Comparison of ENCODE assay signal across 10 cellular contexts in the genomic region with DNA sequence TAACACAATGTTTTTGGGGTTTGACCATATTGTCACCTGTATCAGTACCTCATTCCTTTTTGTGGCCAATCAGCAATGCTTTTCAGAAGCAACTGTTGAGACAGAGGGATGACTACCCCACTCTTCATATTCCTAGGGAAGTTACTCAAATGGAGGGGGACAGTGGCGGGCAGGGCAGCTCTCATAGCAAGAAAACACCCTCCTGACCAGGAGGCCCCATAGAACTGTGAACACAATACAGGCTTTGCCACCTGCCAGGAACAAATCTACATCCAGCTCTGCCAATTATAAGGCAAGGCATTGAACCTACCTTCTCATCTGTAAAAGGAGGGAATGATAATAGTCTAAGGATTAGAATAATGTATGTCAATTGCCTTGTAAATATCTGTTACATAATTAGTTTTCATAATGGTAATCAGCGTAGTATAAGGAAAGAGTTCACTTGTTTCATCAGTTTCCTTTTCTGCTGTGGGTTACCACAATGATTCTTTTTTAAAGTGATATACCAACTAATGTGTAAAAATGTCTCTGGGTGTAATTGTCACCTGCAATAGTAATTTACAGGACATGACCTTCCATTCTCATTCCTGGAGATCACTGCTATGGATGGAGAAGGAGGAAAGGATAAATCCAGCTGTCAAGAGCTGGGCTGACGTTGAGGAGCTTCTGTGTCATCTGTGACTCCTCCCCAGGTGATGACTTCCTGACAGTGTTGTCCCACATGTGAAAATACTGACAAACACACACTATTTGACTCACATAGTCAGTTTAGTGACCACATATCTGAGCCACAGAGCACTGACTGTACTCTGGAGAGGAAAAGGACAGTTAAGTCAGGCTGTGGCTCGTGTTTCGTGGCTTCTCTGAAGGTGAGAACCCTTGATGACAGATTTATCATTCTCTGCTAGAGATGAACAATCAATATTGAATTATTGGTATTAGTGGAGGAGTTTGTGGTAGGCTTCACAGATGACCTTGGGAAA. TPM values are rescaled to one million over a fixed set of nuclear protein-coding genes. Genes with fewer than 3 reads are reported as not detected.
DNase-seq lines count a peak whose midpoint lies in the region; ATAC-seq and FAIRE-seq lines count a peak whose summit lies in the region.
"Had no signal": no experiment of that assay in that cellular context is flagged by ENCODE, and none has a peak within 500 bp of the region (broad histone marks: within the 10 kb centered on the region; RNA-seq: fewer than 3 reads in every experiment).

No MANE protein-coding gene starts in this region.

- H3K36me3 ChIP-seq in small intestine (ENCODE audit: control insufficient read depth in 2 of 2, insufficient read depth in 2 of 2, low read length in 2 of 2) = no peaks in the 10 kb centered on the region
- H3K36me3 ChIP-seq in H7 (replicated peaks; ENCODE audit: control insufficient read depth, insufficient read depth, low read length) = no peaks in the 10 kb centered on the region

- no peaks in the 10 kb centered on the region for H3K4me1 ChIP-seq in small intestine (ENCODE audit: control insufficient read depth in 2 of 2, insufficient read depth in 1 of 2, low read depth in 1 of 2, low read length in 1 of 2)

- peak; percentile 10 for FAIRE-seq in small intestine (lab: Jason Lieb, UNC)
- FAIRE-seq: A204.1, TTC549 had no signal

- H3K27me3 ChIP-seq in small intestine (ENCODE audit: control insufficient read depth in 2 of 2, insufficient read depth in 2 of 2, low read length in 2 of 2) (no peaks in the 10 kb centered on the region), H7 (ENCODE audit: control insufficient read depth, insufficient read depth, low read length) (no peaks in the 10 kb centered on the region)

- H3K9me3 ChIP-seq in small intestine (ENCODE audit: control insufficient read depth, low read depth) = no peaks in the 10 kb centered on the region

- peak; percentile 78 for ATAC-seq in HG03196 (IDR thresholded peaks at IDR 0.05; ENCODE audit: unreplicated experiment)

- peak overlapping the region; percentile 70 to 96 for H3K27ac ChIP-seq in small intestine (ENCODE audit: low read depth in 1 of 2, low read length in 1 of 2)

- no peak overlapping the region for H3K4me3 ChIP-seq in small intestine (ENCODE audit: low read depth in 1 of 2, low read length in 2 of 2)
- H3K4me3 ChIP-seq in H7 (ENCODE audit: insufficient read depth, low read depth, low read length) = no peak overlapping the region

- DNase-seq in NK-92 treated with Interleukin-12 subunit alpha and Interleukin-12 subunit beta, amount 100 ng/mL, for 24 hours (lab: John Stamatoyannopoulos, UW) = peak; percentile 36
- no peak for DNase-seq in NK-92 (lab: John Stamatoyannopoulos, UW; ENCODE audit: unreplicated experiment)
- peak; percentile 17 for DNase-seq in activated CD8-positive, alpha-beta memory T cell treated with anti-CD3 and anti-CD28 coated beads, Interleukin-2, amount 50 U/mL, for 1 hour (ENCODE audit: extremely low read depth)
- peak; percentile 72 for DNase-seq in small intestine
- DNase-seq in NCI-H774 (lab: John Stamatoyannopoulos, UW) = no peak
- no peak for DNase-seq in NCI-H1930 (lab: John Stamatoyannopoulos, UW)
- no peak for DNase-seq in H7

- 63 to 72% (median 71%) methylated on average over 5 of the region's 5 CpGs for WGBS in small intestine, 3 donors

RNA-seq across cellular contexts. Expression of a gene that starts 13.4 kb away (rescaled TPM):
- polyA plus RNA-seq in small intestine = under 1 TPM in 2 of 3 donors, not detected in 1; 0.07 to 0.27 TPM
- total RNA-seq in H7 (2014; rRNA removed; shearing (Covaris generic)) = 0.26 and 0.42 TPM in 2 replicates

RNA-seq across cellular contexts. Expression of a gene that starts 55.8 kb away (rescaled TPM):
- polyA plus RNA-seq in small intestine = 1 to 10 TPM; 4.9 to 6.3 (median 6.2) TPM
- 18.9 and 28.6 TPM in 2 replicates for total RNA-seq in H7 (2014; rRNA removed; shearing (Covaris generic))

Comparison
In these comparisons a context has a peak if more than half of its experiments do, and no peak if none do; other contexts are left out.
1. DNase-seq: peak in NK-92 treated with Interleukin-12 subunit alpha and Interleukin-12 subunit beta, amount 100 ng/mL, for 24 hours (single experiment), activated CD8-positive, alpha-beta memory T cell treated with anti-CD3 and anti-CD28 coated beads, Interleukin-2, amount 50 U/mL, for 1 hour (single experiment) and small intestine (single experiment); none in NK-92 (single experiment), NCI-H774 (single experiment), NCI-H1930 (0 of 2) and H7 (single experiment).